2 cellular contexts compared by ENCODE assay signal in the genomic region with DNA sequence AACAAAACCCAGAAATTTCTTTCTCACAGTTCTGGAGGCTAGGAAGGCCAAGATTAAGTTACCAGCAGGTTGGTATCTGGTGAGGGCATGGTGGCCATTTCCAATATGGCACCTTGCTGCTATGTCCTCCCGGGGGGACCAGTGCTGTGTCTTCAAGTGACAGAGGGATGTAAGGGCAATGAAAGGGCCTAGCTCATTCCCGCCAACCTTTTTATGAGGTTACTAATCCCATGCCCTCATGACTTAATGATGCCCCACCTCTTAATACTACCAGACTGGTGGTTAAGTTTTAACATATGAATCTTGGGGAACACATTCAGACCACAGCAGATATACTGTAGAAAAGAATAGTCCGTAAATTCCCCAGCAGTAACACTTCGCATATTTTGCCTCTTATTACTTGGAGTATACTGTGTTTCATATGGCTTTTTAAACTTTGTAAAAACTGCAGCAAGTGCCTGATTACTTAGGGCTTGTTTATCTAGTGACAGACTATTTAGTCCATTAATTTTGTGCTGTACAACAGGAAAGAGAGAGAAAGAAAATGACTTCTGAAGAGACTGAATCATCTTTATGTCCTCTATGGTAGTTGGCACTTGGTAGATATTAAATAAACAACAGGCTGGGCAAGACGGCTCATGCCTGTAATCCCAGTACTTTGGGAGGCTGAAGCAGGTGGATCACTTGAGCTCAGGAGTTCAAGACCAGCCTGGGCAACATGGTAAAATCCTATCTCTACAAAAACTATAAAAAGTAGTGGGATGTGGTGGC. TPM values are rescaled to one million over a fixed set of nuclear protein-coding genes. Genes with fewer than 3 reads are reported as not detected.
"Had no signal": no experiment of that assay in that cellular context is flagged by ENCODE, and none has a peak within 500 bp of the region (broad histone marks: within the 10 kb centered on the region; RNA-seq: fewer than 3 reads in every experiment).

No MANE protein-coding gene starts in this region.

RNA-seq across cellular contexts. Expression of a gene that starts 26.2 kb away (rescaled TPM):
- total RNA-seq: cardiac septum had no signal

RNA-seq across cellular contexts. Expression of a gene that starts 44.8 kb away (rescaled TPM):
- total RNA-seq: ascending aorta had no signal
